Comparison of ENCODE assay signal across 11 cellular contexts in genomic region chr20:2109425-2110210, GRCh38. TPM values are rescaled to one million over a fixed set of nuclear protein-coding genes. Genes with fewer than 3 reads are reported as not detected.
DNase-seq lines count a peak whose midpoint lies in the region; ATAC-seq lines count a peak whose summit lies in the region.
"Had no signal": no experiment of that assay in that cellular context is flagged by ENCODE, and none has a peak within 500 bp of the region (broad histone marks: within the 10 kb centered on the region; RNA-seq: fewer than 3 reads in every experiment).

No MANE protein-coding gene starts in this region.

- ATAC-seq in esophagus mucosa: peak; percentile 43
- no peak for ATAC-seq in GM18867 (IDR thresholded peaks at IDR 0.05; ENCODE audit: unreplicated experiment)
- ATAC-seq in GM18519 (IDR thresholded peaks at IDR 0.05; ENCODE audit: low FRiP score, unreplicated experiment): no peak
- no peak for ATAC-seq in GM19397 (IDR thresholded peaks at IDR 0.05; ENCODE audit: unreplicated experiment)
- ATAC-seq in GM18520 (IDR thresholded peaks at IDR 0.05; ENCODE audit: unreplicated experiment): no peak

- no peaks in the 10 kb centered on the region for H3K27me3 Mint-ChIP-seq in IgD-negative memory B cell

- H3K27ac Mint-ChIP-seq in IgD-negative memory B cell: peak overlapping the region in 2 of 3 donors; percentile 37 to 71
- H3K27ac Mint-ChIP-seq: activated T-helper 2 cell treated with anti-CD3 and anti-CD28 coated beads, Interferon-gamma antibody, Interleukin-2, Interleukin-4, amounts not matched to agents 10 μg/mL and 5 μg/mL and 100 μg/mL, durations not matched to agents 14 hours and 24 hours and 36 hours had no signal

- peak; percentile 24 for DNase-seq in A172 (ENCODE audit: low spot score)
- peak; percentile 17 for DNase-seq in midbrain (lab: John Stamatoyannopoulos, UW)
- DNase-seq: NCI-H187, T-helper 1 cell had no signal

- no peaks in the 10 kb centered on the region for H3K36me3 Mint-ChIP-seq in IgD-negative memory B cell

- H3K9me3 Mint-ChIP-seq in IgD-negative memory B cell: no peaks in the 10 kb centered on the region
- H3K9me3 Mint-ChIP-seq: activated T-helper 2 cell treated with anti-CD3 and anti-CD28 coated beads, Interferon-gamma antibody, Interleukin-2, Interleukin-4, amounts not matched to agents 10 μg/mL and 5 μg/mL and 100 μg/mL, durations not matched to agents 14 hours and 24 hours and 36 hours had no signal

- H3K4me3 Mint-ChIP-seq in IgD-negative memory B cell: peak overlapping the region in 2 of 4 donors; percentile 1 to 84

- H3K4me1 Mint-ChIP-seq in IgD-negative memory B cell: peaks cover 54 to 76% (median 74%) of the 10 kb centered on the region in 3 donors

RNA-seq across cellular contexts. Expression of gene STK35, which starts 8.0 kb away (rescaled TPM):
- 14.1 and 16.9 TPM in 2 replicates for total RNA-seq in A172 (2014; rRNA removed; shearing (Covaris generic))
- polyA plus RNA-seq in IgD-negative memory B cell: 5.0 TPM
- total RNA-seq in esophagus mucosa: 19.1 TPM
